15 cellular contexts compared by ENCODE assay signal in genomic region chr3:126683506-126683905, GRCh38. TPM values are rescaled to one million over a fixed set of nuclear protein-coding genes. Genes with fewer than 3 reads are reported as not detected.
DNase-seq lines count a peak whose midpoint lies in the region; ATAC-seq, FAIRE-seq and TF ChIP-seq lines count a peak whose summit lies in the region.
"Had no signal": no experiment of that assay in that cellular context is flagged by ENCODE, and none has a peak within 500 bp of the region (broad histone marks: within the 10 kb centered on the region; RNA-seq: fewer than 3 reads in every experiment).

No MANE protein-coding gene starts in this region.

- FAIRE-seq in kidney (lab: Jason Lieb, UNC), result no peak
- FAIRE-seq: HTR-8/SVneo had no signal

- no peaks in the 10 kb centered on the region for H3K36me3 ChIP-seq in GM23338 (ENCODE audit: insufficient read depth)
- no peaks in the 10 kb centered on the region for H3K36me3 ChIP-seq in kidney (ENCODE audit: control insufficient read depth in 1 of 2, insufficient read depth in 2 of 2, low read length in 2 of 2)
- no peaks in the 10 kb centered on the region for H3K36me3 ChIP-seq in upper lobe of right lung

- H4K20me1 ChIP-seq in GM23338 (replicated peaks; ENCODE audit: insufficient read depth), result no peaks in the 10 kb centered on the region

- DNase-seq in GM23338 (ENCODE audit: low spot score) (no peak), NCI-H2081 treated with DMSO at 0.1 percent for 48 hours (lab: John Stamatoyannopoulos, UW) (peak; percentile 41), SW480 (ENCODE audit: low spot score) (peak; percentile 33), neural crest cell (ENCODE audit: low read depth, low spot score) (no peak), kidney (no peak), HPDE6-E6E7 (ENCODE audit: extremely low spot score) (no peak), upper lobe of right lung (no peak)
- DNase-seq: activated gamma-delta T cell treated with Interleukin-2 at 50 U/mL for 16 hours; hippocampal formation; left ventricle myocardium superior; MM.1S; naive thymus-derived CD8-positive, alpha-beta T cell; testis had no signal

- H3K27ac Mint-ChIP-seq in GM23338 (no peak overlapping the region), neural crest cell (ENCODE audit: unreplicated experiment) (peak overlapping the region; percentile 96)
- H3K27ac Mint-ChIP-seq: naive thymus-derived CD8-positive, alpha-beta T cell had no signal

- H3K9me3 Mint-ChIP-seq in GM23338, result no peaks in the 10 kb centered on the region
- peaks cover 2% of the 10 kb centered on the region for H3K9me3 Mint-ChIP-seq in neural crest cell
- H3K9me3 Mint-ChIP-seq: naive thymus-derived CD8-positive, alpha-beta T cell had no signal

- intact Hi-C loops in kidney (cut with DNase I) (no loop called here), upper lobe of right lung (cut with DNase I) (loop anchor here (5.0 kb wide), 1 partner anchor 864 kb away; no protein-coding TSS in a partner anchor)

- H3K9me2 ChIP-seq in GM23338 (ENCODE audit: insufficient read depth), result no peaks in the 10 kb centered on the region

- no peaks in the 10 kb centered on the region for H3F3A ChIP-seq in GM23338 (replicated peaks; ENCODE audit: low read depth)

- H2AFZ ChIP-seq in GM23338, result peak overlapping the region; percentile 84; the same call in 1 of the 2 replicates

- H3K27me3 ChIP-seq in GM23338 (ENCODE audit: insufficient read depth) (peaks cover 14% of the 10 kb centered on the region), upper lobe of right lung (peaks cover 1% of the 10 kb centered on the region)
- H3K27me3 ChIP-seq: testis had no signal

- H3K36me3 Mint-ChIP-seq in GM23338 (ENCODE audit: low read depth) (no peaks in the 10 kb centered on the region), neural crest cell (ENCODE audit: low read depth) (no peaks in the 10 kb centered on the region)
- H3K36me3 Mint-ChIP-seq: naive thymus-derived CD8-positive, alpha-beta T cell had no signal

- H3K79me2 ChIP-seq in GM23338 (replicated peaks; ENCODE audit: insufficient read depth), result no peaks in the 10 kb centered on the region

- H3K4me1 ChIP-seq in GM23338 (ENCODE audit: insufficient read depth), result peaks cover 11% of the 10 kb centered on the region
- peaks cover 0 to 8% of the 10 kb centered on the region in 2 donors for H3K4me1 ChIP-seq in kidney (ENCODE audit: control insufficient read depth in 1 of 2, insufficient read depth in 1 of 2, low read depth in 1 of 2, low read length in 2 of 2)
- H3K4me1 ChIP-seq in upper lobe of right lung, result peaks cover 4% of the 10 kb centered on the region

- TF ChIP-seq CTCF in GM23338 (conservative IDR thresholded peaks at IDR 0.05; ENCODE audit: low read depth in 2 of 2), result no peak
- TF ChIP-seq CTCF in neural crest cell (conservative IDR thresholded peaks at IDR 0.05), result no peak
- TF ChIP-seq CTCF in kidney (IDR thresholded peaks at IDR 0.05; ENCODE audit: borderline replicate concordance, extremely low read depth, insufficient read depth), result no peak
- no peak for TF ChIP-seq CTCF in upper lobe of right lung (IDR thresholded peaks at IDR 0.05)

- peaks cover 34% of the 10 kb centered on the region for H3K4me1 Mint-ChIP-seq in GM23338
- peaks cover 24% of the 10 kb centered on the region for H3K4me1 Mint-ChIP-seq in neural crest cell

- ATAC-seq in GM23338, result peak; percentile 26
- ATAC-seq in upper lobe of right lung, result no peak
- ATAC-seq: left ventricle myocardium superior; naive thymus-derived CD8-positive, alpha-beta T cell had no signal

- no peak overlapping the region for H3K4me3 ChIP-seq in GM23338
- no peak overlapping the region for H3K4me3 ChIP-seq in kidney (ENCODE audit: low read length in 2 of 2)
- H3K4me3 ChIP-seq in upper lobe of right lung, result no peak overlapping the region
- H3K4me3 ChIP-seq: testis had no signal

- H3K9ac ChIP-seq in kidney (ENCODE audit: low read length in 2 of 2), result no peak overlapping the region

- H3K9me3 ChIP-seq in kidney (ENCODE audit: control insufficient read depth in 1 of 2, low read length in 2 of 2), result no peaks in the 10 kb centered on the region
- no peaks in the 10 kb centered on the region for H3K9me3 ChIP-seq in upper lobe of right lung
- H3K9me3 ChIP-seq: testis had no signal

- H3K4me3 Mint-ChIP-seq in GM23338, result no peak overlapping the region
- H3K4me3 Mint-ChIP-seq in neural crest cell, result no peak overlapping the region
- H3K4me3 Mint-ChIP-seq: naive thymus-derived CD8-positive, alpha-beta T cell had no signal

- no peak overlapping the region for H3K27ac ChIP-seq in GM23338 (ENCODE audit: low read depth)
- no peak overlapping the region for H3K27ac ChIP-seq in kidney (ENCODE audit: low read depth in 2 of 2, low read length in 2 of 2)
- H3K27ac ChIP-seq in upper lobe of right lung, result no peak overlapping the region
- H3K27ac ChIP-seq: testis, VCaP had no signal

- no peak overlapping the region for H3K4me2 ChIP-seq in GM23338

- H3K27me3 Mint-ChIP-seq in GM23338 (ENCODE audit: insufficient read depth, low read depth, poor library complexity) (peaks cover 17% of the 10 kb centered on the region), neural crest cell (ENCODE audit: low read depth) (peaks cover 24% of the 10 kb centered on the region)

TF ChIP-seq in GM23338, 12 proteins besides CTCF, POLR2A, EP300 and RAD21 (continues in another document):
- no peak for TF ChIP-seq CREB1 (CRISPR knock-in tag; IDR thresholded peaks at IDR 0.05; ENCODE audit: low read depth)
- no peak for TF ChIP-seq POLR2AphosphoS5 (IDR thresholded peaks at IDR 0.05; ENCODE audit: low read depth)
- TF ChIP-seq EZH2 (IDR thresholded peaks at IDR 0.05; ENCODE audit: low read depth, unreplicated experiment), result no peak
- no peak for TF ChIP-seq JUNB (IDR thresholded peaks at IDR 0.05; ENCODE audit: unreplicated experiment)
- TF ChIP-seq STAT1 (IDR thresholded peaks at IDR 0.05; ENCODE audit: unreplicated experiment), result no peak
- TF ChIP-seq ZNF114 (CRISPR knock-in tag; IDR thresholded peaks at IDR 0.05), result no peak
- TF ChIP-seq REST (IDR thresholded peaks at IDR 0.05; ENCODE audit: unreplicated experiment), result no peak

RNA-seq across cellular contexts. Expression of gene CHCHD6, which starts 20.5 kb away (rescaled TPM):
- 27.1 and 28.8 TPM in 2 replicates for total RNA-seq in GM23338 (2014; rRNA removed; shearing (Covaris generic))
- 42.9 and 43.0 TPM in 2 replicates for polyA plus RNA-seq in GM23338 (2016; fragmentation: Nextera tagmentation; extraction: Ambion mirVana)
- total RNA-seq in neural crest cell, result 32.9 and 33.6 TPM in 2 replicates
- 10.7 TPM for total RNA-seq in kidney
- polyA plus RNA-seq in kidney (ENCODE audit: insufficient read depth, low read depth, low replicate concordance), result 35.2 TPM
- total RNA-seq in upper lobe of right lung, result 17.1 TPM

RNA-seq across cellular contexts. Expression of gene TXNRD3, which starts 28.6 kb away (rescaled TPM):
- 4.0 and 4.1 TPM in 2 replicates for total RNA-seq in GM23338 (2014; rRNA removed; shearing (Covaris generic))
- polyA plus RNA-seq in GM23338 (2016; fragmentation: Nextera tagmentation; extraction: Ambion mirVana) (1.8 and 3.0 TPM in 2 replicates), kidney (ENCODE audit: insufficient read depth, low read depth, low replicate concordance) (10.8 TPM)
- total RNA-seq in neural crest cell (12.8 and 13.8 TPM in 2 replicates), kidney (12.1 TPM), upper lobe of right lung (10.3 TPM)

Comparison
In these comparisons a context has a peak if more than half of its experiments do, and no peak if none do; other contexts are left out.
1. DNase-seq: peak in NCI-H2081 treated with DMSO at 0.1 percent for 48 hours (single experiment) and SW480 (single experiment); none in GM23338 (single experiment), neural crest cell (single experiment), kidney (single experiment), HPDE6-E6E7 (single experiment) and upper lobe of right lung (single experiment).